In the genomic region with DNA sequence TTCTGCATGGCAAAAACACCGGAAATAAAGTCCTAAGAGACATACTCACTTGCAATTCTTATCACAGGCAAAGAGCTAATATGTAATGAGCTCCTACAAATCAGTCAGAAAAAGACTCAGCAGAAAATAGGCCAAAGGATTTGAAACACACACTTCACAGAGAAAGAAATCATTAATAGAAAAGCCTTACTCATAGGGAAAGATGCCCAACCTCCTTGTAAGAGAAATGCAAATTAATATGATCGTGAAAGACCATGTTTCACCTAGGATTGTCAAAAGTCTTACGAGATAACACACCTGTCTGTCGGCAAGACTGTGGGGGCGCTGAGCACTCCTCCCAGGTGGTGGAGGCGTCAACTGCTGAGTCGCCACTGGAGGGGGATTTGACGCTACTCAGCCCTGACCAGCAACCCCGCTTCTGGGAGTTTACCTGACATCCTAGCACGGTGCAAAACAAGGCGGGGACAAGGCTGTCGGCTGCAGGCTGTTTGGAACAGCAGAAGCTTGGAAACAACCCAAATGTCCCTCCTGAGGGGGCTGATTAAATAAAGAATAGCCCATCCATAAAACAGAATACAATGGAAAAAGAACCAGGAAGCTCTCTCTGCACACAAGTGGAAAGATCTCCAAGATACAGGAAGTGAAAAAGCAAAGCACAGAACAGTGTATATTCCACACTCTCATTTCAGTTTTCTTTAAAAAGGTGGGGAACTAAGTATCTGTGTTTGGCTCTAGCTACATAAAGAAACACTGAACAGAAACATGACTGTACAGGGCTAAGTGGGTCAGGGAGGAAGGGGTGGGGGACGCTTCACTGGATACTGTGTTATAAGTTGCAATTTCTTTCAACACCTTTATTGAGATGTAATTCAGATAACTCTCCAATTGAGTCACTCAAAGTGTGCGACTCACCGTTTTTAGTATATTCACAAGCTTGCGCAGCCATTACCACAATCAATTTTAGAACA, we compare ENCODE assay signal across 8 cellular contexts. TPM values are rescaled to one million over a fixed set of nuclear protein-coding genes. Genes with fewer than 3 reads are reported as not detected.
DNase-seq lines count a peak whose midpoint lies in the region; ATAC-seq, FAIRE-seq and TF ChIP-seq lines count a peak whose summit lies in the region.

No MANE protein-coding gene starts in this region.

- peaks cover 15% of the 10 kb centered on the region for H3K4me1 Mint-ChIP-seq in activated T-helper 2 cell treated with anti-CD3 and anti-CD28 coated beads, Interferon-gamma antibody, Interleukin-2, Interleukin-4, amounts not matched to agents 10 μg/mL and 5 μg/mL and 100 μg/mL, durations not matched to agents 14 hours and 24 hours and 36 hours (ENCODE audit: low read depth)

- H3K36me3 ChIP-seq in cardiac muscle cell: peaks cover 30% of the 10 kb centered on the region

- H3K9me3 ChIP-seq in cardiac muscle cell (ENCODE audit: low read depth): no peaks in the 10 kb centered on the region

- H3K27ac ChIP-seq in cardiac muscle cell: peak overlapping the region; percentile 56
- peak overlapping the region in 19 of 21 experiments; percentile 21 to 79 (median 59) for H3K27ac ChIP-seq in skin epidermis

- H3K27me3 Mint-ChIP-seq in activated T-helper 2 cell treated with anti-CD3 and anti-CD28 coated beads, Interferon-gamma antibody, Interleukin-2, Interleukin-4, amounts not matched to agents 10 μg/mL and 5 μg/mL and 100 μg/mL, durations not matched to agents 14 hours and 24 hours and 36 hours (ENCODE audit: low read depth): no peaks in the 10 kb centered on the region

- H3K4me3 Mint-ChIP-seq in activated T-helper 2 cell treated with anti-CD3 and anti-CD28 coated beads, Interferon-gamma antibody, Interleukin-2, Interleukin-4, amounts not matched to agents 10 μg/mL and 5 μg/mL and 100 μg/mL, durations not matched to agents 14 hours and 24 hours and 36 hours (ENCODE audit: low read depth): no peak overlapping the region

- peak; percentile 65 for DNase-seq in GM12892 (ENCODE audit: insufficient read length)
- peak; percentile 59 for DNase-seq in NB4 (ENCODE audit: low read depth)
- no peak for DNase-seq in activated T-helper 2 cell treated with anti-CD3 and anti-CD28 coated beads, Interferon-gamma antibody, Interleukin-2, Interleukin-4, amounts not matched to agents 10 μg/mL and 5 μg/mL and 100 μg/mL, durations not matched to agents 14 hours and 24 hours and 36 hours (ENCODE audit: low spot score)
- peak in 1 of 2 donors; percentile 68 for DNase-seq in cardiac muscle cell (ENCODE audit: low read depth in 1 of 2, low spot score in 1 of 2)
- DNase-seq in UCSD-AML1 (lab: John Stamatoyannopoulos, UW; ENCODE audit: unreplicated experiment): no peak
- no peak for DNase-seq in A172 (ENCODE audit: low spot score)

- intact Hi-C loops in activated T-helper 2 cell treated with anti-CD3 and anti-CD28 coated beads, Interferon-gamma antibody, Interleukin-2, Interleukin-4, amounts not matched to agents 10 μg/mL and 5 μg/mL and 100 μg/mL, durations not matched to agents 14 hours and 24 hours and 36 hours (cut with micrococcal nuclease): no loop called here

- H3K9me3 Mint-ChIP-seq in activated T-helper 2 cell treated with anti-CD3 and anti-CD28 coated beads, Interferon-gamma antibody, Interleukin-2, Interleukin-4, amounts not matched to agents 10 μg/mL and 5 μg/mL and 100 μg/mL, durations not matched to agents 14 hours and 24 hours and 36 hours: no peaks in the 10 kb centered on the region

- no peak for TF ChIP-seq POLR2A in GM12892 (IDR thresholded peaks at IDR 0.05; ENCODE audit: low read depth, low read length)
- TF ChIP-seq POLR2A in NB4 (IDR thresholded peaks at IDR 0.05; ENCODE audit: extremely low read depth, insufficient read length): no peak

- no peak overlapping the region for H3K4me3 ChIP-seq in NB4 (ENCODE audit: low read depth, low read length)
- no peak overlapping the region for H3K4me3 ChIP-seq in cardiac muscle cell
- H3K4me3 ChIP-seq in skin epidermis: no peak overlapping the region

- H3K27me3 ChIP-seq in cardiac muscle cell: no peaks in the 10 kb centered on the region

- TF ChIP-seq CTCF in NB4 (IDR thresholded peaks at IDR 0.05; ENCODE audit: low read depth, low read length) (no peak), cardiac muscle cell (IDR thresholded peaks at IDR 0.05; ENCODE audit: low read depth, low read length) (no peak)

- peak; percentile 72 for ATAC-seq in GM21825 (IDR thresholded peaks at IDR 0.05; ENCODE audit: unreplicated experiment)

- peak overlapping the region; percentile 64 for H3K27ac Mint-ChIP-seq in activated T-helper 2 cell treated with anti-CD3 and anti-CD28 coated beads, Interferon-gamma antibody, Interleukin-2, Interleukin-4, amounts not matched to agents 10 μg/mL and 5 μg/mL and 100 μg/mL, durations not matched to agents 14 hours and 24 hours and 36 hours

- H3K4me1 ChIP-seq in cardiac muscle cell (ENCODE audit: low read depth): peaks cover 8% of the 10 kb centered on the region

- H3K36me3 Mint-ChIP-seq in activated T-helper 2 cell treated with anti-CD3 and anti-CD28 coated beads, Interferon-gamma antibody, Interleukin-2, Interleukin-4, amounts not matched to agents 10 μg/mL and 5 μg/mL and 100 μg/mL, durations not matched to agents 14 hours and 24 hours and 36 hours (ENCODE audit: low read depth): peaks cover 49% of the 10 kb centered on the region

- peak; percentile 96 for FAIRE-seq in GM12892 (lab: Jason Lieb, UNC)

RNA-seq across cellular contexts. Expression of a gene that starts 11.5 kb away (rescaled TPM):
- 53.9 TPM for polyA plus RNA-seq in GM12892 (2012; ENCODE audit: missing spikeins)
- total RNA-seq in activated T-helper 2 cell treated with anti-CD3 and anti-CD28 coated beads, Interferon-gamma antibody, Interleukin-2, Interleukin-4, amounts not matched to agents 10 μg/mL and 5 μg/mL and 100 μg/mL, durations not matched to agents 14 hours and 24 hours and 36 hours: 155 and 160 TPM in 2 replicates
- 198 and 262 TPM in 2 replicates for total RNA-seq in cardiac muscle cell
- polyA plus RNA-seq in cardiac muscle cell: 179 and 193 TPM in 2 replicates
- total RNA-seq in A172 (2014; rRNA removed; shearing (Covaris generic)): 61.3 and 67.5 TPM in 2 replicates

RNA-seq across cellular contexts. Expression of a gene that starts 33.0 kb away (rescaled TPM):
- polyA plus RNA-seq in GM12892 (2012; ENCODE audit: missing spikeins): 3.6 TPM
- total RNA-seq in activated T-helper 2 cell treated with anti-CD3 and anti-CD28 coated beads, Interferon-gamma antibody, Interleukin-2, Interleukin-4, amounts not matched to agents 10 μg/mL and 5 μg/mL and 100 μg/mL, durations not matched to agents 14 hours and 24 hours and 36 hours: 34.8 and 35.8 TPM in 2 replicates
- 65.7 and 70.3 TPM in 2 replicates for total RNA-seq in cardiac muscle cell
- 59.6 and 68.8 TPM in 2 replicates for polyA plus RNA-seq in cardiac muscle cell
- total RNA-seq in A172 (2014; rRNA removed; shearing (Covaris generic)): 21.5 and 33.8 TPM in 2 replicates

Comparison
In these comparisons a context has a peak if more than half of its experiments do, and no peak if none do; other contexts are left out.
1. DNase-seq: peak in GM12892 (single experiment) and NB4 (single experiment); none in activated T-helper 2 cell treated with anti-CD3 and anti-CD28 coated beads, Interferon-gamma antibody, Interleukin-2, Interleukin-4, amounts not matched to agents 10 μg/mL and 5 μg/mL and 100 μg/mL, durations not matched to agents 14 hours and 24 hours and 36 hours (single experiment), UCSD-AML1 (single experiment) and A172 (single experiment).